2 cellular contexts compared by ENCODE assay signal in genomic region chr16:16408430-16408829, GRCh38. TPM values are rescaled to one million over a fixed set of nuclear protein-coding genes. Genes with fewer than 3 reads are reported as not detected.
"Had no signal": no experiment of that assay in that cellular context is flagged by ENCODE, and none has a peak within 500 bp of the region (broad histone marks: within the 10 kb centered on the region; RNA-seq: fewer than 3 reads in every experiment).

No MANE protein-coding gene starts in this region.

RNA-seq across cellular contexts. Expression of gene NPIPA7, which starts 29.5 kb away (rescaled TPM):
- total RNA-seq: dermis blood vessel endothelial cell, epithelial cell of proximal tubule had no signal
